ENCODE assay signal across 18 cellular contexts in the genomic region with DNA sequence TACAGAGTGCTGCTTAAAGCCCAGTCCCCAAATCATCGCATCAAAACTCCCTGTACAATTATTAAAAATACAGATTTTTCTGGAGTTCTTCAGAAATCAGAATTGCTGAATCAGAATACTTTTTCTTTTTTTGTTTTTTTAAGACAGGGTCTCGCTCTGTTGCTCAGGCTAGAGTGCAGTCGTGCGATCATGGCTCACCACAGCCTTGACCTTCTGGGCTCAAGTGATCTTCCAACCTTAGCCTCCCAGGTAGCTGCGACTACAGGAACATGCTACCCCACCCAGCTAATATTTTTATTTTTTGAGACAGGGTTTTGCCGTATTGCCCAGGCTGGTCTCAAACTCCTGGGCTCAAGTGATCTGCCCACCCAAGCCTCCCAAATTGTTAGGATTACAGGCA. TPM values are rescaled to one million over a fixed set of nuclear protein-coding genes. Genes with fewer than 3 reads are reported as not detected.
DNase-seq lines count a peak whose midpoint lies in the region; FAIRE-seq and TF ChIP-seq lines count a peak whose summit lies in the region.
"Had no signal": no experiment of that assay in that cellular context is flagged by ENCODE, and none has a peak within 500 bp of the region (broad histone marks: within the 10 kb centered on the region; RNA-seq: fewer than 3 reads in every experiment).

No MANE protein-coding gene starts in this region.

- H2BK5ac ChIP-seq in mesenchymal stem cell (ENCODE audit: low read depth, low read length, poor library complexity, severe bottlenecking): no peak overlapping the region

- intact Hi-C loops in CD14-positive monocyte (cut with micrococcal nuclease): loop anchor here in 1 of 2 donors (5.0 kb wide), 2 partner anchors 43 to 613 kb away; a partner anchor contains a TSS

- no peak for TF ChIP-seq CTCF in VCaP (conservative IDR thresholded peaks at IDR 0.05)
- TF ChIP-seq CTCF in CD14-positive monocyte (IDR thresholded peaks at IDR 0.05): no peak
- no peak for TF ChIP-seq CTCF in SK-N-SH (IDR thresholded peaks at IDR 0.05)

- H3K27ac ChIP-seq in VCaP: peak overlapping the region; percentile 94
- no peak overlapping the region for H3K27ac ChIP-seq in mesenchymal stem cell (ENCODE audit: low read length, poor library complexity, severe bottlenecking)
- H3K27ac ChIP-seq in SK-N-SH (ENCODE audit: low read depth in 2 of 2, low read length in 1 of 2): no peak overlapping the region
- H3K27ac ChIP-seq: RWPE1, SJCRH30 had no signal

- H3K4me3 Mint-ChIP-seq in CD14-positive monocyte: no peak overlapping the region
- H3K4me3 Mint-ChIP-seq: CD4-positive, CD25-positive, alpha-beta regulatory T cell had no signal

- TF ChIP-seq RAD21 in SK-N-SH (IDR thresholded peaks at IDR 0.05; ENCODE audit: low read length): no peak

- peak; percentile 78 for FAIRE-seq in GM18507 (lab: Jason Lieb, UNC)
- FAIRE-seq: A204.1, HepG2 had no signal

- H3K36me3 ChIP-seq in mesenchymal stem cell (ENCODE audit: control insufficient read depth in 1 of 2, insufficient read depth in 2 of 2, low read depth in 1 of 2, low read length in 2 of 2) (no peaks in the 10 kb centered on the region), SK-N-SH (replicated peaks in 1 of 2; ENCODE audit: control insufficient read depth in 1 of 2, insufficient read depth in 2 of 2, low read length in 1 of 2) (peaks cover 2 to 11% of the 10 kb centered on the region in 2 experiments)
- H3K36me3 ChIP-seq: SJCRH30 had no signal

- no peaks in the 10 kb centered on the region for H3K9me3 Mint-ChIP-seq in CD14-positive monocyte
- H3K9me3 Mint-ChIP-seq: CD4-positive, CD25-positive, alpha-beta regulatory T cell had no signal

- no peak overlapping the region for H3K18ac ChIP-seq in mesenchymal stem cell (ENCODE audit: low read depth in 1 of 2, low read length in 2 of 2)

- H2AFZ ChIP-seq in mesenchymal stem cell (ENCODE audit: low read depth, low read length) (no peak overlapping the region), SK-N-SH (ENCODE audit: low read depth) (no peak overlapping the region)

- 97% methylated on average over 5 of the region's 6 CpGs for WGBS in mesenchymal stem cell
- WGBS in SK-N-SH (ENCODE audit: low lambda C conversion rate): 100% methylated on average over 6 of the region's 6 CpGs

- H3K4me1 Mint-ChIP-seq in CD14-positive monocyte: peaks cover 11% of the 10 kb centered on the region

- no peak overlapping the region for H4K91ac ChIP-seq in mesenchymal stem cell (ENCODE audit: low read length)

- no peak overlapping the region for H2AK5ac ChIP-seq in mesenchymal stem cell (ENCODE audit: low read length, severe bottlenecking)

- H2BK120ac ChIP-seq in mesenchymal stem cell (ENCODE audit: low read depth, low read length): no peak overlapping the region

- no peak overlapping the region for H3K9ac ChIP-seq in mesenchymal stem cell (ENCODE audit: low read length)
- H3K9ac ChIP-seq in SK-N-SH: no peak overlapping the region

- no peak overlapping the region for H3K23ac ChIP-seq in mesenchymal stem cell (ENCODE audit: low read length in 2 of 2)

- no peak overlapping the region for H3K4me3 ChIP-seq in mesenchymal stem cell (ENCODE audit: insufficient read depth in 1 of 2, low read depth in 1 of 2, low read length in 2 of 2)
- no peak overlapping the region for H3K4me3 ChIP-seq in SK-N-SH (ENCODE audit: low read depth in 2 of 2, low read length in 1 of 2)
- H3K4me3 ChIP-seq: SJCRH30 had no signal

- H3K27me3 ChIP-seq in mesenchymal stem cell (ENCODE audit: control insufficient read depth in 1 of 2, insufficient read depth in 1 of 2, low read length in 2 of 2) (no peaks in the 10 kb centered on the region), SK-N-SH (ENCODE audit: insufficient read depth) (no peaks in the 10 kb centered on the region)
- H3K27me3 ChIP-seq: SJCRH30 had no signal

- no peak for TF ChIP-seq EP300 in SK-N-SH (IDR thresholded peaks at IDR 0.05; ENCODE audit: borderline replicate concordance in 1 of 2, low read depth in 1 of 2, low read length in 1 of 2)

- H4K8ac ChIP-seq in mesenchymal stem cell (ENCODE audit: low read length): no peak overlapping the region

- H2BK12ac ChIP-seq in mesenchymal stem cell (ENCODE audit: low read length in 2 of 2): no peak overlapping the region

- CTCF ChIA-PET in SK-N-SH (lab: Yijun Ruan, JAX): interaction anchor here (0.9 to 1.5 kb wide), 2 partner anchors 28 to 1223 kb away, joined by 3 read pairs; no protein-coding TSS in a partner anchor

- DNase-seq in ACHN (peak; percentile 70), GM18507 (ENCODE audit: extremely low spot score, insufficient read length, low read depth) (no peak), mesenchymal stem cell (no peak), CD14-positive monocyte (ENCODE audit: low spot score) (no peak), SK-N-SH (no peak), dermis blood vessel endothelial cell (no peak), NCI-H774 (lab: John Stamatoyannopoulos, UW) (no peak)
- DNase-seq: CD4-positive, CD25-positive, alpha-beta regulatory T cell; DMS79; GDM1; Karpas-422; NCI-H187 treated with DMSO at 0.1 percent for 48 hours; NCI-H510A; SJCRH30 had no signal

- peak overlapping the region; percentile 42 for H3K4me2 ChIP-seq in mesenchymal stem cell (ENCODE audit: low read length, poor library complexity, severe bottlenecking)
- no peak overlapping the region for H3K4me2 ChIP-seq in SK-N-SH

- H4K20me1 ChIP-seq in SK-N-SH (ENCODE audit: insufficient read depth): peaks cover 8% of the 10 kb centered on the region; the same call in 1 of the 2 replicates

- H3F3A ChIP-seq in SK-N-SH (replicated peaks; ENCODE audit: insufficient read depth): peaks cover 17% of the 10 kb centered on the region

- H3K9me2 ChIP-seq in SK-N-SH: no peaks in the 10 kb centered on the region

- no peaks in the 10 kb centered on the region for H3K9me3 ChIP-seq in mesenchymal stem cell (ENCODE audit: control insufficient read depth, low read length)
- H3K9me3 ChIP-seq in SK-N-SH: no peaks in the 10 kb centered on the region
- H3K9me3 ChIP-seq: SJCRH30 had no signal

- in situ Hi-C loops in ACHN (cut with HindIII; ENCODE audit: low pct_ligation_motif_present, low pct_unique_long_range_greater_than_20kb, low sequenced_read_pairs): no loop called here

- no peak overlapping the region for H3K27ac Mint-ChIP-seq in CD14-positive monocyte
- H3K27ac Mint-ChIP-seq: CD4-positive, CD25-positive, alpha-beta regulatory T cell had no signal

- peaks cover 13% of the 10 kb centered on the region for H3K79me2 ChIP-seq in SK-N-SH (ENCODE audit: insufficient read depth)

- H3K36me3 Mint-ChIP-seq in CD14-positive monocyte: peaks cover 23 to 26% of the 10 kb centered on the region in 2 donors

- POLR2A ChIA-PET in SK-N-SH (lab: Yijun Ruan, JAX): no interaction called here

- no peak overlapping the region for H3K4ac ChIP-seq in mesenchymal stem cell (ENCODE audit: low read depth in 1 of 2, low read length in 2 of 2)

- peaks cover 5% of the 10 kb centered on the region for H3K79me1 ChIP-seq in mesenchymal stem cell (replicated peaks; ENCODE audit: low read length, poor library complexity, severe bottlenecking)

- H3K4me1 ChIP-seq in mesenchymal stem cell (ENCODE audit: control insufficient read depth, insufficient read depth, low read depth, low read length) (peaks cover 6% of the 10 kb centered on the region), SK-N-SH (ENCODE audit: control insufficient read depth in 1 of 2, insufficient read depth in 2 of 2, low read depth in 1 of 2, low read length in 1 of 2) (peaks cover 15 to 22% of the 10 kb centered on the region in 2 experiments; a peak in 3 of 4 replicates)

- no peaks in the 10 kb centered on the region for H3K27me3 Mint-ChIP-seq in CD14-positive monocyte (ENCODE audit: low read depth in 3 of 3)
- H3K27me3 Mint-ChIP-seq: CD4-positive, CD25-positive, alpha-beta regulatory T cell had no signal

- no peak overlapping the region for H2BK15ac ChIP-seq in mesenchymal stem cell (ENCODE audit: low read depth, poor library complexity, severe bottlenecking)

- H3K14ac ChIP-seq in mesenchymal stem cell (ENCODE audit: low read length in 2 of 2): no peak overlapping the region

TF ChIP-seq in SK-N-SH, 30 proteins besides CTCF, POLR2A, EP300 and RAD21:
- TF ChIP-seq FOXM1 (IDR thresholded peaks at IDR 0.05; ENCODE audit: low read depth): no peak
- TF ChIP-seq, protein P1, sequence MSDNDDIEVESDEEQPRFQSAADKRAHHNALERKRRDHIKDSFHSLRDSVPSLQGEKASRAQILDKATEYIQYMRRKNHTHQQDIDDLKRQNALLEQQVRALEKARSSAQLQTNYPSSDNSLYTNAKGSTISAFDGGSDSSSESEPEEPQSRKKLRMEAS (IDR thresholded peaks at IDR 0.05; ENCODE audit: low read depth): no peak
TF ChIP-seq in SK-N-SH: peak in this region for 0.

RNA-seq across cellular contexts. Expression of a gene that starts 3.9 kb away (rescaled TPM):
- 42.1 TPM for polyA plus RNA-seq in mesenchymal stem cell (2013, experiment 1 of 2)
- 44.6 TPM for polyA plus RNA-seq in mesenchymal stem cell (2013, experiment 2 of 2)
- polyA plus RNA-seq in CD14-positive monocyte: 10 to 100 TPM; 26.6 to 41.1 TPM
- polyA plus RNA-seq in SK-N-SH (2012; rRNA removed): 16.2 and 21.9 TPM in 2 replicates
- 27.8 and 39.7 TPM in 2 replicates for polyA plus RNA-seq in SK-N-SH (2012; cell fraction: cytosol; rRNA removed)
- 10.9 and 26.4 TPM in 2 replicates for polyA plus RNA-seq in SK-N-SH (2012; cell fraction: nucleus; rRNA removed)
- 16.7 and 29.7 TPM in 2 replicates for total RNA-seq in dermis blood vessel endothelial cell

RNA-seq across cellular contexts. Expression of a gene that starts 4.4 kb away (rescaled TPM):
- 35.4 TPM for polyA plus RNA-seq in mesenchymal stem cell (2013, experiment 1 of 2)
- polyA plus RNA-seq in mesenchymal stem cell (2013, experiment 2 of 2): 37.1 TPM
- polyA plus RNA-seq in CD14-positive monocyte: 10 to 100 TPM; 68.9 to 69.9 TPM
- 6.9 and 10.6 TPM in 2 replicates for polyA plus RNA-seq in SK-N-SH (2012; rRNA removed)
- polyA plus RNA-seq in SK-N-SH (2012; cell fraction: cytosol; rRNA removed): 13.4 and 15.9 TPM in 2 replicates
- polyA plus RNA-seq in SK-N-SH (2012; cell fraction: nucleus; rRNA removed): 3.3 and 7.3 TPM in 2 replicates
- total RNA-seq in dermis blood vessel endothelial cell: 62.3 and 70.6 TPM in 2 replicates

RNA-seq across cellular contexts. Expression of a gene that starts 43.3 kb away (rescaled TPM):
- 35.1 TPM for polyA plus RNA-seq in mesenchymal stem cell (2013, experiment 1 of 2)
- 36.7 TPM for polyA plus RNA-seq in mesenchymal stem cell (2013, experiment 2 of 2)
- polyA plus RNA-seq in CD14-positive monocyte (10 to 100 TPM; 48.6 to 53.4 TPM), SK-N-SH (2012; rRNA removed) (23.3 and 31.1 TPM in 2 replicates)
- polyA plus RNA-seq in SK-N-SH (2012; cell fraction: cytosol; rRNA removed): 33.5 and 54.6 TPM in 2 replicates
- polyA plus RNA-seq in SK-N-SH (2012; cell fraction: nucleus; rRNA removed): 6.9 and 18.3 TPM in 2 replicates
- 171 and 200 TPM in 2 replicates for total RNA-seq in dermis blood vessel endothelial cell
